18 cellular contexts compared by ENCODE assay signal in the genomic region with DNA sequence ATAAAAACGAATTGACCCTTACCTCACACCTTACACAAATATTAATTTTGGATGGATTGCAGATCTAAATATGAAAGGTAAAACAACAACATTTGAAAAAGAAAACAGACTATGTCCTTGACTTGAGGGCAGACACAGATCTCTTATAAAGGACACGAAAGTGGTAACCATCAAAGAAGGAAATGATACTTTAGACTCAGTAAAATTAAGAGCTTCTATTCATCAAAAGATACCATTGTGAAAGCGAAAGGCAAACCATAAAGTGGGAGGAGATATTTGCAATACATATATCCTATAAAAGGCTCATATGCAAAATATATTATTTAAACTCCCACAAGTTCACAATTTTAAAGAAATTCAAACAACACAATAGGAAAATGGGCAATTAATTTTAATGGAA. TPM values are rescaled to one million over a fixed set of nuclear protein-coding genes. Genes with fewer than 3 reads are reported as not detected.
A peak's percentile ranks its signal among the peaks of the same experiment; 100 is the strongest.
DNase-seq lines count a peak whose midpoint lies in the region; ATAC-seq, FAIRE-seq and TF ChIP-seq lines count a peak whose summit lies in the region.
"Had no signal": no experiment of that assay in that cellular context is flagged by ENCODE, and none has a peak within 500 bp of the region (broad histone marks: within the 10 kb centered on the region; RNA-seq: fewer than 3 reads in every experiment).

No MANE protein-coding gene starts in this region.

- DNase-seq in GM18507 (ENCODE audit: extremely low spot score, insufficient read length, low read depth) = no peak
- no peak for DNase-seq in NCI-H2107 (lab: John Stamatoyannopoulos, UW)
- DNase-seq in NCI-H345 (lab: John Stamatoyannopoulos, UW) = no peak
- DNase-seq in CD1c-positive myeloid dendritic cell (ENCODE audit: extremely low spot score) = no peak
- DNase-seq in GM23338 (ENCODE audit: low spot score) = no peak
- DNase-seq: activated CD4-positive, alpha-beta T cell treated with anti-CD3 and anti-CD28 coated beads, Interleukin-2, amount 50 U/mL, for 1 hour; naive B cell; NCI-H526; SJCRH30; uterus had no signal

- FAIRE-seq in GM18507 (lab: Jason Lieb, UNC) = peak; percentile 75
- FAIRE-seq: colon, keratinocyte had no signal

- H3K27ac ChIP-seq in GM23338 (ENCODE audit: low read depth) = no peak overlapping the region
- H3K27ac ChIP-seq: SJCRH30, uterus had no signal

- H3K9me3 Mint-ChIP-seq in IgD-negative memory B cell = no peaks in the 10 kb centered on the region
- no peaks in the 10 kb centered on the region for H3K9me3 Mint-ChIP-seq in GM23338
- H3K9me3 Mint-ChIP-seq: naive B cell had no signal

- H3K4me1 ChIP-seq in GM23338 (ENCODE audit: insufficient read depth) = no peaks in the 10 kb centered on the region
- H3K4me1 ChIP-seq: SJCRH30, uterus had no signal

- H3K4me1 Mint-ChIP-seq in IgD-negative memory B cell = peaks cover 2 to 6% (median 6%) of the 10 kb centered on the region in 3 donors
- H3K4me1 Mint-ChIP-seq in GM23338 = no peaks in the 10 kb centered on the region

- no peak overlapping the region for H2AFZ ChIP-seq in GM23338

- H3F3A ChIP-seq in GM23338 (replicated peaks; ENCODE audit: low read depth) = no peaks in the 10 kb centered on the region

- no peak overlapping the region for H3K4me2 ChIP-seq in GM23338

- no peak overlapping the region for H3K4me3 ChIP-seq in GM23338
- H3K4me3 ChIP-seq: SJCRH30, uterus had no signal

- peaks cover 1% of the 10 kb centered on the region for H3K27me3 Mint-ChIP-seq in IgD-negative memory B cell
- peaks cover 1% of the 10 kb centered on the region for H3K27me3 Mint-ChIP-seq in GM23338 (ENCODE audit: insufficient read depth, low read depth, poor library complexity)

- H3K36me3 Mint-ChIP-seq in IgD-negative memory B cell = peaks cover 3% of the 10 kb centered on the region
- H3K36me3 Mint-ChIP-seq in GM23338 (ENCODE audit: low read depth) = no peaks in the 10 kb centered on the region
- H3K36me3 Mint-ChIP-seq: naive B cell had no signal

- H3K4me3 Mint-ChIP-seq in IgD-negative memory B cell = no peak overlapping the region
- H3K4me3 Mint-ChIP-seq in GM23338 = no peak overlapping the region
- H3K4me3 Mint-ChIP-seq: naive B cell had no signal

- no peaks in the 10 kb centered on the region for H3K36me3 ChIP-seq in GM23338 (ENCODE audit: insufficient read depth)
- H3K36me3 ChIP-seq: SJCRH30, uterus had no signal

- H3K27me3 ChIP-seq in GM23338 (ENCODE audit: insufficient read depth) = no peaks in the 10 kb centered on the region
- H3K27me3 ChIP-seq: SJCRH30, uterus had no signal

- ATAC-seq in GM19351 (IDR thresholded peaks at IDR 0.05; ENCODE audit: unreplicated experiment) = peak; percentile 98
- ATAC-seq in HG02798 (IDR thresholded peaks at IDR 0.05; ENCODE audit: poor library complexity, unreplicated experiment) = peak; percentile 71
- no peak for ATAC-seq in GM23338

- H3K27ac Mint-ChIP-seq in IgD-negative memory B cell (peak overlapping the region in 2 of 3 donors; percentile 18 to 54), GM23338 (no peak overlapping the region)

- no peaks in the 10 kb centered on the region for H4K20me1 ChIP-seq in GM23338 (replicated peaks; ENCODE audit: insufficient read depth)

- TF ChIP-seq CTCF in GM23338 (conservative IDR thresholded peaks at IDR 0.05; ENCODE audit: low read depth in 2 of 2) = no peak

- H3K9me2 ChIP-seq in GM23338 (ENCODE audit: insufficient read depth) = no peaks in the 10 kb centered on the region

- H3K79me2 ChIP-seq in GM23338 (replicated peaks; ENCODE audit: insufficient read depth) = no peaks in the 10 kb centered on the region

TF ChIP-seq in GM23338, 12 proteins besides CTCF, POLR2A, EP300 and RAD21 (continues in another document):
- TF ChIP-seq, protein P1, sequence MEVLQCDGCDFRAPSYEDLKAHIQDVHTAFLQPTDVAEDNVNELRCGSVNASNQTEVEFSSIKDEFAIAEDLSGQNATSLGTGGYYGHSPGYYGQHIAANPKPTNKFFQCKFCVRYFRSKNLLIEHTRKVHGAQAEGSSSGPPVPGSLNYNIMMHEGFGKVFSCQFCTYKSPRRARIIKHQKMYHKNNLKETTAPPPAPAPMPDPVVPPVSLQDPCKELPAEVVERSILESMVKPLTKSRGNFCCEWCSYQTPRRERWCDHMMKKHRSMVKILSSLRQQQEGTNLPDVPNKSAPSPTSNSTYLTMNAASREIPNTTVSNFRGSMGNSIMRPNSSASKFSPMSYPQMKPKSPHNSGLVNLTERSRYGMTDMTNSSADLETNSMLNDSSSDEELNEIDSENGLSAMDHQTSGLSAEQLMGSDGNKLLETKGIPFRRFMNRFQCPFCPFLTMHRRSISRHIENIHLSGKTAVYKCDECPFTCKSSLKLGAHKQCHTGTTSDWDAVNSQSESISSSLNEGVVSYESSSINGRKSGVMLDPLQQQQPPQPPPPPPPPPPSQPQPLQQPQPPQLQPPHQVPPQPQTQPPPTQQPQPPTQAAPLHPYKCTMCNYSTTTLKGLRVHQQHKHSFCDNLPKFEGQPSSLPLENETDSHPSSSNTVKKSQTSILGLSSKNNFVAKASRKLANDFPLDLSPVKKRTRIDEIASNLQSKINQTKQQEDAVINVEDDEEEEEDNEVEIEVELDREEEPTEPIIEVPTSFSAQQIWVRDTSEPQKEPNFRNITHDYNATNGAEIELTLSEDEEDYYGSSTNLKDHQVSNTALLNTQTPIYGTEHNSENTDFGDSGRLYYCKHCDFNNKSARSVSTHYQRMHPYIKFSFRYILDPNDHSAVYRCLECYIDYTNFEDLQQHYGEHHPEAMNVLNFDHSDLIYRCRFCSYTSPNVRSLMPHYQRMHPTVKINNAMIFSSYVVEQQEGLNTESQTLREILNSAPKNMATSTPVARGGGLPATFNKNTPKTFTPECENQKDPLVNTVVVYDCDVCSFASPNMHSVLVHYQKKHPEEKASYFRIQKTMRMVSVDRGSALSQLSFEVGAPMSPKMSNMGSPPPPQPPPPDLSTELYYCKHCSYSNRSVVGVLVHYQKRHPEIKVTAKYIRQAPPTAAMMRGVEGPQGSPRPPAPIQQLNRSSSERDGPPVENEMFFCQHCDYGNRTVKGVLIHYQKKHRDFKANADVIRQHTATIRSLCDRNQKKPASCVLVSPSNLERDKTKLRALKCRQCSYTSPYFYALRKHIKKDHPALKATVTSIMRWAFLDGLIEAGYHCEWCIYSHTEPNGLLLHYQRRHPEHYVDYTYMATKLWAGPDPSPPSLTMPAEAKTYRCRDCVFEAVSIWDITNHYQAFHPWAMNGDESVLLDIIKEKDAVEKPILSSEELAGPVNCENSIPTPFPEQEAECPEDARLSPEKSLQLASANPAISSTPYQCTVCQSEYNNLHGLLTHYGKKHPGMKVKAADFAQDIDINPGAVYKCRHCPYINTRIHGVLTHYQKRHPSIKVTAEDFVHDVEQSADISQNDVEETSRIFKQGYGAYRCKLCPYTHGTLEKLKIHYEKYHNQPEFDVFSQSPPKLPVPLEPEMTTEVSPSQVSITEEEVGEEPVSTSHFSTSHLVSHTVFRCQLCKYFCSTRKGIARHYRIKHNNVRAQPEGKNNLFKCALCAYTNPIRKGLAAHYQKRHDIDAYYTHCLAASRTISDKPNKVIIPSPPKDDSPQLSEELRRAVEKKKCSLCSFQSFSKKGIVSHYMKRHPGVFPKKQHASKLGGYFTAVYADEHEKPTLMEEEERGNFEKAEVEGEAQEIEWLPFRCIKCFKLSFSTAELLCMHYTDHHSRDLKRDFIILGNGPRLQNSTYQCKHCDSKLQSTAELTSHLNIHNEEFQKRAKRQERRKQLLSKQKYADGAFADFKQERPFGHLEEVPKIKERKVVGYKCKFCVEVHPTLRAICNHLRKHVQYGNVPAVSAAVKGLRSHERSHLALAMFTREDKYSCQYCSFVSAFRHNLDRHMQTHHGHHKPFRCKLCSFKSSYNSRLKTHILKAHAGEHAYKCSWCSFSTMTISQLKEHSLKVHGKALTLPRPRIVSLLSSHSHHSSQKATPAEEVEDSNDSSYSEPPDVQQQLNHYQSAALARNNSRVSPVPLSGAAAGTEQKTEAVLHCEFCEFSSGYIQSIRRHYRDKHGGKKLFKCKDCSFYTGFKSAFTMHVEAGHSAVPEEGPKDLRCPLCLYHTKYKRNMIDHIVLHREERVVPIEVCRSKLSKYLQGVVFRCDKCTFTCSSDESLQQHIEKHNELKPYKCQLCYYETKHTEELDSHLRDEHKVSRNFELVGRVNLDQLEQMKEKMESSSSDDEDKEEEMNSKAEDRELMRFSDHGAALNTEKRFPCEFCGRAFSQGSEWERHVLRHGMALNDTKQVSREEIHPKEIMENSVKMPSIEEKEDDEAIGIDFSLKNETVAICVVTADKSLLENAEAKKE (CRISPR knock-in tag; IDR thresholded peaks at IDR 0.05) = no peak
- TF ChIP-seq NANOG (IDR thresholded peaks at IDR 0.05; ENCODE audit: borderline replicate concordance) = no peak
- no peak for TF ChIP-seq CREB1 (CRISPR knock-in tag; IDR thresholded peaks at IDR 0.05; ENCODE audit: low read depth)
- TF ChIP-seq EZH2phosphoT487 (IDR thresholded peaks at IDR 0.05; ENCODE audit: unreplicated experiment) = no peak

RNA-seq across cellular contexts. Expression of a gene that starts 5.0 kb away (rescaled TPM):
- polyA plus RNA-seq in IgD-negative memory B cell (not detected), GM23338 (2016; fragmentation: Nextera tagmentation; extraction: Ambion mirVana) (not detected in 2 replicates)
- 0.17 TPM in 1 of 2 replicates, not detected in the other for total RNA-seq in GM23338 (2014; rRNA removed; shearing (Covaris generic))
- total RNA-seq: LHCN-M2, SJCRH30, uterus had no signal
- polyA plus RNA-seq: keratinocyte had no signal

RNA-seq across cellular contexts. Expression of a gene that starts 11.7 kb away (rescaled TPM):
- polyA plus RNA-seq in IgD-negative memory B cell = not detected
- not detected in 2 replicates for total RNA-seq in GM23338 (2014; rRNA removed; shearing (Covaris generic))
- polyA plus RNA-seq in GM23338 (2016; fragmentation: Nextera tagmentation; extraction: Ambion mirVana) = not detected in 2 replicates
- total RNA-seq: fibroblast of villous mesenchyme, LHCN-M2, SJCRH30, skeletal muscle tissue, uterus had no signal
- polyA plus RNA-seq: keratinocyte had no signal

RNA-seq across cellular contexts. Expression of a gene that starts 23.2 kb away (rescaled TPM):
- polyA plus RNA-seq in IgD-negative memory B cell (0.79 TPM), GM23338 (2016; fragmentation: Nextera tagmentation; extraction: Ambion mirVana) (1.8 and 2.9 TPM in 2 replicates)
- 3.3 and 8.0 TPM in 2 replicates for total RNA-seq in GM23338 (2014; rRNA removed; shearing (Covaris generic))

RNA-seq across cellular contexts. Expression of a gene that starts 33.1 kb away (rescaled TPM):
- polyA plus RNA-seq in IgD-negative memory B cell = not detected
- not detected in 2 replicates for total RNA-seq in GM23338 (2014; rRNA removed; shearing (Covaris generic))
- 0.28 TPM in 1 of 2 replicates, not detected in the other for polyA plus RNA-seq in GM23338 (2016; fragmentation: Nextera tagmentation; extraction: Ambion mirVana)
